ENCODE assay signal across 8 cellular contexts in genomic region chr19:13023666-13024065, GRCh38. TPM values are rescaled to one million over a fixed set of nuclear protein-coding genes. Genes with fewer than 3 reads are reported as not detected.
DNase-seq lines count a peak whose midpoint lies in the region; ATAC-seq and TF ChIP-seq lines count a peak whose summit lies in the region.

No MANE protein-coding gene starts in this region.

- H3K79me2 ChIP-seq in mesendoderm (ENCODE audit: control insufficient read depth, insufficient read depth, low read length), result no peaks in the 10 kb centered on the region

- ATAC-seq in omental fat pad (ENCODE audit: low FRiP score), result no peak

- no peak overlapping the region for H2BK5ac ChIP-seq in mesendoderm (ENCODE audit: low read length)

- H2AK5ac ChIP-seq in mesendoderm (ENCODE audit: low read length), result no peak overlapping the region

- H3K27me3 Mint-ChIP-seq in dendritic cell treated with granulocyte-macrophage colony-stimulating factor and Interleukin-4, amounts not matched to agents 40 ng/mL and 50 ng/mL, for 4 days, result peaks cover 52% of the 10 kb centered on the region

- H3K4me1 ChIP-seq in rectal smooth muscle tissue (ENCODE audit: control insufficient read depth, insufficient read depth, low read length) (peaks cover 73% of the 10 kb centered on the region), mesendoderm (ENCODE audit: control insufficient read depth, low read depth, low read length) (no peaks in the 10 kb centered on the region)

- no peak overlapping the region for H3K9ac ChIP-seq in rectal smooth muscle tissue (ENCODE audit: low read length)
- H3K9ac ChIP-seq in mesendoderm (ENCODE audit: low read length), result no peak overlapping the region

- H4K8ac ChIP-seq in mesendoderm (ENCODE audit: low read depth, low read length), result no peak overlapping the region

- no peak overlapping the region for H3K4me2 ChIP-seq in mesendoderm (ENCODE audit: low read length)

- H3K27ac Mint-ChIP-seq in dendritic cell treated with granulocyte-macrophage colony-stimulating factor and Interleukin-4, amounts not matched to agents 40 ng/mL and 50 ng/mL, for 4 days, result no peak overlapping the region

- H3K79me1 ChIP-seq in mesendoderm (ENCODE audit: low read length), result no peaks in the 10 kb centered on the region

- intact Hi-C loops in dendritic cell treated with granulocyte-macrophage colony-stimulating factor and Interleukin-4, amounts not matched to agents 40 ng/mL and 50 ng/mL, for 4 days (cut with micrococcal nuclease), result no loop called here

- H3K36me3 ChIP-seq in rectal smooth muscle tissue (ENCODE audit: control insufficient read depth, insufficient read depth, low read length) (no peaks in the 10 kb centered on the region), mesendoderm (ENCODE audit: control insufficient read depth, insufficient read depth, low read length) (no peaks in the 10 kb centered on the region)

- no peak overlapping the region for H2BK120ac ChIP-seq in mesendoderm (ENCODE audit: low read depth, low read length)

- H4K5ac ChIP-seq in mesendoderm (ENCODE audit: low read length), result no peak overlapping the region

- no peaks in the 10 kb centered on the region for H3K36me3 Mint-ChIP-seq in dendritic cell treated with granulocyte-macrophage colony-stimulating factor and Interleukin-4, amounts not matched to agents 40 ng/mL and 50 ng/mL, for 4 days (ENCODE audit: low read depth)

- H3K27me3 ChIP-seq in rectal smooth muscle tissue (ENCODE audit: control insufficient read depth, insufficient read depth, low read length) (no peaks in the 10 kb centered on the region), mesendoderm (ENCODE audit: insufficient read depth, low read length, poor library complexity) (peaks cover 90% of the 10 kb centered on the region)

- no peaks in the 10 kb centered on the region for H3K9me3 Mint-ChIP-seq in dendritic cell treated with granulocyte-macrophage colony-stimulating factor and Interleukin-4, amounts not matched to agents 40 ng/mL and 50 ng/mL, for 4 days

- TF ChIP-seq CTCF in omental fat pad (IDR thresholded peaks at IDR 0.05), result no peak

- no peak overlapping the region for H2BK15ac ChIP-seq in mesendoderm (replicated peaks; ENCODE audit: low read depth)

- H3K4ac ChIP-seq in mesendoderm (ENCODE audit: low read depth, low read length), result no peak overlapping the region

- H3K56ac ChIP-seq in mesendoderm (ENCODE audit: low read length), result no peak overlapping the region

- peak overlapping the region; percentile 61 for H3K4me3 ChIP-seq in rectal smooth muscle tissue (ENCODE audit: low read length)
- no peak overlapping the region for H3K4me3 ChIP-seq in mesendoderm (ENCODE audit: low read length)

- WGBS in mesendoderm (ENCODE audit: extremely low coverage, insufficient coverage, low lambda C conversion rate), result no CpG with 5 or more reads among the region's 8 CpGs

- peak; percentile 42 for DNase-seq in EH (ENCODE audit: low read depth)
- peak; percentile 62 for DNase-seq in NCI-H2171 (lab: John Stamatoyannopoulos, UW)
- no peak for DNase-seq in mesendoderm
- no peak for DNase-seq in omental fat pad (ENCODE audit: low spot score)
- DNase-seq in NCI-H510A (lab: John Stamatoyannopoulos, UW), result no peak
- no peak for DNase-seq in NCI-H146 (lab: John Stamatoyannopoulos, UW)

- H3K23ac ChIP-seq in mesendoderm (ENCODE audit: low read length), result no peak overlapping the region

- peaks cover 26% of the 10 kb centered on the region for H3K4me1 Mint-ChIP-seq in dendritic cell treated with granulocyte-macrophage colony-stimulating factor and Interleukin-4, amounts not matched to agents 40 ng/mL and 50 ng/mL, for 4 days (ENCODE audit: low read depth)

- H3K27ac ChIP-seq in rectal smooth muscle tissue (ENCODE audit: low read depth, low read length) (peak overlapping the region; percentile 98), mesendoderm (ENCODE audit: low read depth, low read length) (no peak overlapping the region)

- peak overlapping the region; percentile 76 for H3K4me3 Mint-ChIP-seq in dendritic cell treated with granulocyte-macrophage colony-stimulating factor and Interleukin-4, amounts not matched to agents 40 ng/mL and 50 ng/mL, for 4 days

- H3K18ac ChIP-seq in mesendoderm (ENCODE audit: low read length), result no peak overlapping the region

RNA-seq across cellular contexts. Expression of gene NFIX, which starts 28.4 kb away (rescaled TPM):
- polyA plus RNA-seq in mesendoderm (2013, experiment 1 of 2), result 0.07 TPM
- polyA plus RNA-seq in mesendoderm (2013, experiment 2 of 2), result 0.10 TPM
- 10 to 100 TPM; 39.5 to 53.1 (median 43.0) TPM for total RNA-seq in omental fat pad

RNA-seq across cellular contexts. Expression of gene DAND5, which starts 54.3 kb away (rescaled TPM):
- polyA plus RNA-seq in mesendoderm (2013, experiment 1 of 2), result 0.03 TPM
- polyA plus RNA-seq in mesendoderm (2013, experiment 2 of 2), result 0.01 TPM
- under 1 TPM in 1 of 4 donors, not detected in 3; 0.56 TPM for total RNA-seq in omental fat pad

Comparison
In these comparisons a context has a peak if more than half of its experiments do, and no peak if none do; other contexts are left out.
1. DNase-seq: peak in EH (single experiment) and NCI-H2171 (single experiment); none in mesendoderm (single experiment), omental fat pad (single experiment), NCI-H510A (single experiment) and NCI-H146 (single experiment).